Comparison of ENCODE assay signal across 8 cellular contexts in the genomic region with DNA sequence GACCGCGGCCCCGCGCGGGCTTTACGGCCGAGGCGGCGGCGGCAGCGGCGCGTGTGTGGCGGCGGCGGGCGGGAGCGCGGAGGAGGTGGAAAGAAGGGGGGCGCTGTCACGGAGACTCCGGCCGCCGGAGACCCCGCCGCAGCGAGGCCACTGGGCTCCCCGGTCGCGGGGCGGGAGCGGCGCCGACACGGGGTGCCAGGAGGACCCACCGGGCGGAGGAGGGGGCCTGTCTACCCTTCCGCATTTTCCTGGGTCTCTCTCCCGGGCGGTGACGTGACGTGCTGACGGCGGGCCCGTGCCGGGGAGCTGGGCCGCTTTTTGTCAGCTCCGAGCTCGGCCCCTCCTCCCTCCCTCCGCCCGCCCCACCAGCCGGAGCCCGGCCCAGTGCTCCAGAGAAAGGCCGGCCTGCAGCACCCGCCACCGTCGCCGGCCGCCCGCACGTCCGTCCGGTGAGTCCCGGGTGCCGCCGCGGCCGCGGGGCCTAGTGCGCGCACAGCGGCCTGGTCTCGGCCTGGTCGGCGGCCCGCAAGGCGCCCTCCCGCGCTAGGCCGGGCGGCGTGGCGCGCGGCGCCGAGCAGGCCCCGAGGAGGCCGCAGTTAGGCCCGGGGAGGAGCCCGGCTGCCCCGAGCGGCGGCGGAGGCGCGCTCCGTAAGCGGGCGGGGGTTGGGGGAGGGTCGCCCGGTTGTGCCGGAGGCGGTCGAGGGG. TPM values are rescaled to one million over a fixed set of nuclear protein-coding genes. Genes with fewer than 3 reads are reported as not detected.
DNase-seq lines count a peak whose midpoint lies in the region; ATAC-seq and TF ChIP-seq lines count a peak whose summit lies in the region.

A gene (plus strand): TSS at position 384 of the 705 bp plus-strand sequence. CDS start 23,014 bp downstream, outside the sequence.

- H3K4me3 ChIP-seq in A673 (ENCODE audit: low read depth, low read length, poor library complexity, severe bottlenecking) (peak within 1 kb of the TSS; percentile 75), foreskin fibroblast (ENCODE audit: low read depth in 1 of 2, low read length in 2 of 2) (peak within 1 kb of the TSS; percentile 72 to 83), neuron (ENCODE audit: low read length) (peak within 1 kb of the TSS; percentile 97)

- no TSS peak for BruUV-seq in A673 (replicated peaks; lab: Mats Ljungman, UMichigan)

- POLR2A ChIA-PET in A673 (lab: Charles Lee; ENCODE audit: low non-redundant PET), result no interaction called here

- CTCF ChIA-PET in A673 (lab: Charles Lee), result no interaction called here

- H3K9me3 ChIP-seq in A673 (ENCODE audit: low read depth, low read length, poor library complexity, severe bottlenecking) (no peaks in the 10 kb centered on the region), neuron (ENCODE audit: low read length) (no peaks in the 10 kb centered on the region)

- H3K36me3 ChIP-seq in A673 (ENCODE audit: insufficient read depth, low read length, poor library complexity, severe bottlenecking) (peaks cover 8% of the 10 kb centered on the region), neuron (ENCODE audit: insufficient read depth, low read length) (peaks cover 21% of the 10 kb centered on the region)

- peaks cover 56% of the 10 kb centered on the region for H3K4me1 ChIP-seq in A673 (ENCODE audit: insufficient read depth, low read length, poor library complexity, severe bottlenecking)
- H3K4me1 ChIP-seq in neuron (ENCODE audit: insufficient read depth, low read length), result peaks cover 37% of the 10 kb centered on the region

- TF ChIP-seq CTCF in A673 (conservative IDR thresholded peaks at IDR 0.05; ENCODE audit: low read depth, low read length), result no peak
- TF ChIP-seq CTCF in foreskin fibroblast (IDR thresholded peaks at IDR 0.05; ENCODE audit: low read depth, low read length), result no peak

- ATAC-seq in GM18520 (IDR thresholded peaks at IDR 0.05; ENCODE audit: unreplicated experiment) (peak; percentile 22), HG03039 (IDR thresholded peaks at IDR 0.05; ENCODE audit: unreplicated experiment) (peak; percentile 48)

- H3K27ac ChIP-seq in A673 (ENCODE audit: low read depth, low read length, poor library complexity, severe bottlenecking), result peak within 1 kb of the TSS; percentile 97

- no peaks in the 10 kb centered on the region for H3K27me3 ChIP-seq in A673 (replicated peaks; ENCODE audit: insufficient read depth, low read depth, low read length, poor library complexity)
- no peaks in the 10 kb centered on the region for H3K27me3 ChIP-seq in neuron (ENCODE audit: insufficient read depth, low read length)

- H2AFZ ChIP-seq in neuron (ENCODE audit: low read depth, low read length), result peak within 1 kb of the TSS; percentile 93

- DNase-seq in A673 (ENCODE audit: low spot score), result peak; percentile 82
- peak; percentile 61 for DNase-seq in activated effector memory CD4-positive, alpha-beta T cell treated with Interleukin-2 at 50 U/mL for 16 hours
- DNase-seq in foreskin fibroblast, result peak; percentile 43 to 75
- peak; percentile 17 for DNase-seq in superior temporal gyrus (ENCODE audit: extremely low spot score)

- intact Hi-C loops in A673 (cut with micrococcal nuclease; ENCODE audit: unreplicated experiment), result loop anchor here (5.0 kb wide), 1 partner anchor 93 kb away; no protein-coding TSS in a partner anchor

TF ChIP-seq in PFSK-1, 5 proteins besides CTCF, POLR2A, EP300 and RAD21:
- TF ChIP-seq SIN3A (IDR thresholded peaks at IDR 0.05; ENCODE audit: borderline replicate concordance, insufficient read depth, low read length) (no peak), POLR2AphosphoS5 (IDR thresholded peaks at IDR 0.05; ENCODE audit: low read depth, low read length) (no peak; the same call in 1 of the 2 replicates), FOXP2 (optimal IDR thresholded peaks at IDR 0.05; ENCODE audit: borderline replicate concordance, extremely low read depth, extremely low read length, insufficient read depth) (peak; percentile 8), TAF1 (IDR thresholded peaks at IDR 0.05; ENCODE audit: borderline replicate concordance, insufficient read depth, low read length) (no peak)
- TF ChIP-seq, protein P1, sequence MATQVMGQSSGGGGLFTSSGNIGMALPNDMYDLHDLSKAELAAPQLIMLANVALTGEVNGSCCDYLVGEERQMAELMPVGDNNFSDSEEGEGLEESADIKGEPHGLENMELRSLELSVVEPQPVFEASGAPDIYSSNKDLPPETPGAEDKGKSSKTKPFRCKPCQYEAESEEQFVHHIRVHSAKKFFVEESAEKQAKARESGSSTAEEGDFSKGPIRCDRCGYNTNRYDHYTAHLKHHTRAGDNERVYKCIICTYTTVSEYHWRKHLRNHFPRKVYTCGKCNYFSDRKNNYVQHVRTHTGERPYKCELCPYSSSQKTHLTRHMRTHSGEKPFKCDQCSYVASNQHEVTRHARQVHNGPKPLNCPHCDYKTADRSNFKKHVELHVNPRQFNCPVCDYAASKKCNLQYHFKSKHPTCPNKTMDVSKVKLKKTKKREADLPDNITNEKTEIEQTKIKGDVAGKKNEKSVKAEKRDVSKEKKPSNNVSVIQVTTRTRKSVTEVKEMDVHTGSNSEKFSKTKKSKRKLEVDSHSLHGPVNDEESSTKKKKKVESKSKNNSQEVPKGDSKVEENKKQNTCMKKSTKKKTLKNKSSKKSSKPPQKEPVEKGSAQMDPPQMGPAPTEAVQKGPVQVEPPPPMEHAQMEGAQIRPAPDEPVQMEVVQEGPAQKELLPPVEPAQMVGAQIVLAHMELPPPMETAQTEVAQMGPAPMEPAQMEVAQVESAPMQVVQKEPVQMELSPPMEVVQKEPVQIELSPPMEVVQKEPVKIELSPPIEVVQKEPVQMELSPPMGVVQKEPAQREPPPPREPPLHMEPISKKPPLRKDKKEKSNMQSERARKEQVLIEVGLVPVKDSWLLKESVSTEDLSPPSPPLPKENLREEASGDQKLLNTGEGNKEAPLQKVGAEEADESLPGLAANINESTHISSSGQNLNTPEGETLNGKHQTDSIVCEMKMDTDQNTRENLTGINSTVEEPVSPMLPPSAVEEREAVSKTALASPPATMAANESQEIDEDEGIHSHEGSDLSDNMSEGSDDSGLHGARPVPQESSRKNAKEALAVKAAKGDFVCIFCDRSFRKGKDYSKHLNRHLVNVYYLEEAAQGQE (IDR thresholded peaks at IDR 0.05; ENCODE audit: insufficient read depth in 1 of 2, low read depth in 2 of 2, low read length in 2 of 2), result no peak

RNA-seq across cellular contexts. Expression of the gene that starts here (rescaled TPM):
- total RNA-seq in A673 (2021), result 63.9 and 64.6 TPM in 2 replicates
- 7.4 TPM for polyA plus RNA-seq in PFSK-1 (2012; ENCODE audit: insufficient read length, low read depth)

Comparison
In these comparisons a context has a peak if more than half of its experiments do, and no peak if none do; other contexts are left out.
1. Peak in every context shown above with its lines: DNase-seq, ATAC-seq, H3K4me3 ChIP-seq and H3K27ac ChIP-seq.
2. DNase-seq: peak in every context shown above with its lines; median percentile 82 in A673; 61 in activated effector memory CD4-positive, alpha-beta T cell treated with Interleukin-2 at 50 U/mL for 16 hours; 59 in foreskin fibroblast; 17 in superior temporal gyrus.